8 cellular contexts compared by ENCODE assay signal in the genomic region with DNA sequence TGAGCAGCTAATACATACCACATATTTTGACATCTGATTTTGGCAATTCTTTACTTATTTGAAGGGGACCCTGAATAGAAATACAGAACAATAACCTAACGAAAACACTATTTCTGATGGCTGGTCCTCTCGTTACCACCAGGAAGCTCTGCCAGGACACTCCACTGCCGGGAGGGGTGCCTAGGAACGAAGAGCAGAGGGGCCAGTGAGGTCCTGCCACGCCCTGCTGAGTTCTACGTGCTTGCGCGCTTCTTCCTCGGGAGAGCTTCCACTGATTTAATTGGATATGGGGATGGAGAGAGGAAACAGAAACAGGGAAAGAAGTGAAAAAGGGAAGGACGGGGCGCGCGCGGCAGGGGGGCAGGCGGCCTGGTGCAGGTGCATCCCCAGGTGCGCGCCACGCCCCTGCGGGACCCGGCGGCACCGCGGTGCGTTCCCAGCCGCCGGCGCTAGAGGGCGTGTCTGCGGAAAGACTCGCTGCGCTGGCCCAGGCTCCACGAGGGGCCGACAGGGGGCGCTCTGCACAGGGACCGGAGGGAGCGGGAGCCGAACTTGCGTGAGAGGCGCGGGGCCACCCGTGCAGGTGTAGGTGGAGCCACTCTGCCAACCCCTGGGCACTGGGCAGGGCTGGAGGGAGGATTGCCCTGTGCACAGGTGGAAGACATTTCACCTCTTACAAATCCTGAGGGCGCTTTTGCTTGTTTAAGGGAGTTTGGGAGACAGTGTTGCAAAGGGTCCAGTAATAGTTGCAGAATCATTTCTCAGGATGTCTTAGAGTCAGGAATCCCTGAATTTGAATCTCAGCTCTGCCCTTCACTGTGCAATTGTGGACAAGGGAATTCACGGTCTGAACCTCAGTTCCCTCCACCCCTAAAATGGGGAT.
DNase-seq lines count a peak whose midpoint lies in the region; ATAC-seq and TF ChIP-seq lines count a peak whose summit lies in the region.

No MANE protein-coding gene starts in this region.

- intact Hi-C loops in Right ventricle myocardium superior (cut with DNase I): no loop called here
- intact Hi-C loops in Right ventricle myocardium inferior (cut with DNase I): no loop called here
- intact Hi-C loops in sciatic nerve (cut with DNase I): no loop called here

- peak; percentile 53; the same call in 1 of the 2 replicates for TF ChIP-seq RAD21 in Ishikawa (IDR thresholded peaks at IDR 0.05; ENCODE audit: low read depth)

- TF ChIP-seq CTCF in foreskin fibroblast (IDR thresholded peaks at IDR 0.05; ENCODE audit: low read depth, low read length): peak; percentile 66

- DNase-seq in Right ventricle myocardium superior (peak; percentile 63), Right ventricle myocardium inferior (ENCODE audit: missing footprints) (no peak), activated T-cell treated with anti-CD3 and anti-CD28 coated beads for 48 hours (ENCODE audit: low read depth) (peak; percentile 79), foreskin fibroblast (peak in 1 of 2 donors; percentile 36), sciatic nerve (ENCODE audit: low spot score) (peak; percentile 66), NCI-H1930 (lab: John Stamatoyannopoulos, UW) (no peak)

- ATAC-seq in Right ventricle myocardium superior (ENCODE audit: poor library complexity): peak; percentile 49
- no peak for ATAC-seq in Right ventricle myocardium inferior
- no peak for ATAC-seq in sciatic nerve
- no peak for ATAC-seq in GM19351 (IDR thresholded peaks at IDR 0.05; ENCODE audit: unreplicated experiment)

- H3K4me3 ChIP-seq in foreskin fibroblast (ENCODE audit: low read depth in 1 of 2, low read length in 2 of 2): no peak overlapping the region

- peak; percentile 49; the same call in 1 of the 2 replicates for TF ChIP-seq EP300 in Ishikawa (IDR thresholded peaks at IDR 0.05; ENCODE audit: borderline replicate concordance)

TF ChIP-seq in Ishikawa, 13 proteins besides CTCF, POLR2A, EP300 and RAD21:
- TF ChIP-seq EGR1 (IDR thresholded peaks at IDR 0.05) (no peak), MAX (IDR thresholded peaks at IDR 0.05) (peak; percentile 34; the same call in 1 of the 2 replicates)

Comparison
In these comparisons a context has a peak if more than half of its experiments do, and no peak if none do; other contexts are left out.
1. DNase-seq: peak in Right ventricle myocardium superior (single experiment), activated T-cell treated with anti-CD3 and anti-CD28 coated beads for 48 hours (single experiment) and sciatic nerve (single experiment); none in Right ventricle myocardium inferior (single experiment) and NCI-H1930 (0 of 2).